ENCODE assay signal across 9 cellular contexts in genomic region chr13:24998433-24998832, GRCh38.
"Had no signal": no experiment of that assay in that cellular context is flagged by ENCODE, and none has a peak within 500 bp of the region (broad histone marks: within the 10 kb centered on the region; RNA-seq: fewer than 3 reads in every experiment).

No MANE protein-coding gene starts in this region.

- H3K27ac ChIP-seq: HL-60, KMS-11 had no signal

- H3K9me3 Mint-ChIP-seq: HFFc6 had no signal

- ATAC-seq: HCT116, HepG2 had no signal

- H3K9me3 ChIP-seq: HAP-1 had no signal

- H3K36me3 ChIP-seq: HAP-1 had no signal

- DNase-seq: GOT3, H7, HFFc6, KBM-7 had no signal

- H3K4me3 Mint-ChIP-seq: HFFc6 had no signal

- H3K4me2 ChIP-seq: KMS-11 had no signal

- H3K27ac Mint-ChIP-seq: HFFc6 had no signal

- H3K4me3 ChIP-seq: HAP-1 had no signal

- H3K9ac ChIP-seq: KMS-11 had no signal

- FAIRE-seq: HepG2 had no signal
